In genomic region chr17:19613979-19614378, GRCh38 we compare ENCODE assay signal across 13 cellular contexts. TPM values are rescaled to one million over a fixed set of nuclear protein-coding genes. Genes with fewer than 3 reads are reported as not detected.
DNase-seq lines count a peak whose midpoint lies in the region; ATAC-seq and TF ChIP-seq lines count a peak whose summit lies in the region.
"Had no signal": no experiment of that assay in that cellular context is flagged by ENCODE, and none has a peak within 500 bp of the region (broad histone marks: within the 10 kb centered on the region; RNA-seq: fewer than 3 reads in every experiment).

No MANE protein-coding gene starts in this region.

- H3K36me3 Mint-ChIP-seq in T-helper 17 cell (ENCODE audit: low read depth), result no peaks in the 10 kb centered on the region
- peaks cover 3% of the 10 kb centered on the region for H3K36me3 Mint-ChIP-seq in endodermal cell (ENCODE audit: low read depth)

- H3K9ac ChIP-seq in endodermal cell (ENCODE audit: extremely low read depth, low read length, poor library complexity, severe bottlenecking) (no peak overlapping the region), smooth muscle cell (ENCODE audit: low read depth) (no peak overlapping the region)
- H3K9ac ChIP-seq: BLaER1 had no signal

- H3K9me3 ChIP-seq in T-helper 17 cell (ENCODE audit: control insufficient read depth, low read length, poor library complexity, severe bottlenecking), result peaks cover 4% of the 10 kb centered on the region
- H3K9me3 ChIP-seq in endodermal cell (ENCODE audit: control insufficient read depth, low read length), result peaks cover 17% of the 10 kb centered on the region
- H3K9me3 ChIP-seq in smooth muscle cell (replicated peaks; ENCODE audit: low read depth), result peaks cover 8% of the 10 kb centered on the region

- H3K27me3 Mint-ChIP-seq in T-helper 17 cell (peaks cover 4% of the 10 kb centered on the region), endodermal cell (ENCODE audit: insufficient read depth) (no peaks in the 10 kb centered on the region)

- H3K27me3 ChIP-seq in endodermal cell (ENCODE audit: control insufficient read depth, insufficient read depth, low read length, poor library complexity, severe bottlenecking) (no peaks in the 10 kb centered on the region), smooth muscle cell (ENCODE audit: low read depth) (no peaks in the 10 kb centered on the region)
- H3K27me3 ChIP-seq: BLaER1 had no signal

- peak; percentile 9 for DNase-seq in ELF-1 (ENCODE audit: low read depth, low spot score)
- no peak for DNase-seq in T-helper 17 cell
- DNase-seq in endodermal cell, result peak; percentile 52
- no peak for DNase-seq in smooth muscle cell (lab: John Stamatoyannopoulos, UW; ENCODE audit: unreplicated experiment)
- DNase-seq in Right ventricle myocardium superior, result no peak
- DNase-seq in COR-L47 (lab: John Stamatoyannopoulos, UW), result no peak
- no peak for DNase-seq in NOMO-1 treated with dmso at 0.1 percent for 144 hours (lab: John Stamatoyannopoulos, UW; ENCODE audit: unreplicated experiment)
- DNase-seq: CD8-positive, alpha-beta memory T cell; DMS53; H7; IMR-90 had no signal

- H3K4me3 Mint-ChIP-seq in T-helper 17 cell, result peak overlapping the region; percentile 47
- H3K4me3 Mint-ChIP-seq in endodermal cell, result no peak overlapping the region

- no peak overlapping the region for H3K4me3 ChIP-seq in endodermal cell (ENCODE audit: low read length)
- no peak overlapping the region for H3K4me3 ChIP-seq in smooth muscle cell
- H3K4me3 ChIP-seq: BLaER1 had no signal

- 93 to 94% methylated on average over 8 to 10 of the region's 10 CpGs for whole genome bisulfite sequencing in endodermal cell (ENCODE audit: insufficient coverage in 1 of 2, insufficient read length in 1 of 2), 2 experiments
- WGBS in smooth muscle cell (ENCODE audit: low lambda C conversion rate), result 87% methylated on average over 10 of the region's 10 CpGs

- H3K27ac ChIP-seq in endodermal cell (ENCODE audit: low read depth, low read length) (no peak overlapping the region), smooth muscle cell (ENCODE audit: low read depth) (no peak overlapping the region)
- H3K27ac ChIP-seq: 22Rv1, BLaER1 had no signal

- H3K4me1 ChIP-seq in endodermal cell (ENCODE audit: control insufficient read depth, insufficient read depth, low read length), result no peaks in the 10 kb centered on the region
- no peaks in the 10 kb centered on the region for H3K4me1 ChIP-seq in smooth muscle cell (ENCODE audit: low read depth)
- H3K4me1 ChIP-seq: BLaER1 had no signal

- H3K36me3 ChIP-seq in endodermal cell (ENCODE audit: control insufficient read depth, insufficient read depth, low read length) (no peaks in the 10 kb centered on the region), smooth muscle cell (ENCODE audit: low read depth) (no peaks in the 10 kb centered on the region)
- H3K36me3 ChIP-seq: BLaER1 had no signal

- H3K9me3 Mint-ChIP-seq in endodermal cell, result peaks cover 23% of the 10 kb centered on the region

- H3K4me2 ChIP-seq in smooth muscle cell, result peak overlapping the region; percentile 16
- H3K4me2 ChIP-seq: BLaER1 had no signal

- H3K27ac Mint-ChIP-seq in T-helper 17 cell (peak overlapping the region; percentile 86), endodermal cell (no peak overlapping the region)

- H3K4me1 Mint-ChIP-seq in T-helper 17 cell (peaks cover 7% of the 10 kb centered on the region), endodermal cell (no peaks in the 10 kb centered on the region)

- H3F3A ChIP-seq in smooth muscle cell (ENCODE audit: low read depth), result peaks cover 9% of the 10 kb centered on the region

- H2AFZ ChIP-seq in smooth muscle cell (ENCODE audit: low read depth), result no peak overlapping the region

- H4K20me1 ChIP-seq in smooth muscle cell (ENCODE audit: low read depth), result no peaks in the 10 kb centered on the region
- H4K20me1 ChIP-seq: BLaER1 had no signal

- no peak for ATAC-seq in T-helper 17 cell
- no peak for ATAC-seq in Right ventricle myocardium superior (ENCODE audit: poor library complexity)

- intact Hi-C loops in Right ventricle myocardium superior (cut with DNase I), result no loop called here

- TF ChIP-seq CTCF in endodermal cell (conservative IDR thresholded peaks at IDR 0.05) (no peak), smooth muscle cell (IDR thresholded peaks at IDR 0.05; ENCODE audit: borderline replicate concordance, insufficient read depth, poor library complexity, severe bottlenecking) (no peak)

- no peaks in the 10 kb centered on the region for H3K79me2 ChIP-seq in smooth muscle cell (ENCODE audit: low read depth)

RNA-seq across cellular contexts. Expression of gene ALDH3A2, which starts 34.6 kb away (rescaled TPM):
- total RNA-seq in T-helper 17 cell (10 to 100 TPM; 16.1 to 17.1 TPM), endodermal cell (10 to 100 TPM; 26.9 to 60.1 TPM), smooth muscle cell (26.9 and 60.3 TPM in 2 replicates), Right ventricle myocardium superior (53.6 TPM)
- 51.0 TPM for polyA plus RNA-seq in endodermal cell (2013, experiment 1 of 2)
- polyA plus RNA-seq in endodermal cell (2013, experiment 2 of 2), result 44.7 TPM
- polyA plus RNA-seq in smooth muscle cell, result 13.5 and 17.3 TPM in 2 replicates

Comparison
In these comparisons a context has a peak if more than half of its experiments do, and no peak if none do; other contexts are left out.
1. DNase-seq: peak in ELF-1 (single experiment) and endodermal cell (single experiment); none in T-helper 17 cell (0 of 3), smooth muscle cell (single experiment), Right ventricle myocardium superior (single experiment), COR-L47 (single experiment) and NOMO-1 treated with dmso at 0.1 percent for 144 hours (single experiment).